ENCODE assay signal across 11 cellular contexts in genomic region chr4:143515905-143516304, GRCh38. TPM values are rescaled to one million over a fixed set of nuclear protein-coding genes. Genes with fewer than 3 reads are reported as not detected.
DNase-seq lines count a peak whose midpoint lies in the region; ATAC-seq and TF ChIP-seq lines count a peak whose summit lies in the region.
"Had no signal": no experiment of that assay in that cellular context is flagged by ENCODE, and none has a peak within 500 bp of the region (broad histone marks: within the 10 kb centered on the region; RNA-seq: fewer than 3 reads in every experiment).

No MANE protein-coding gene starts in this region.

- ATAC-seq in CD4-positive, CD25-positive, alpha-beta regulatory T cell (ENCODE audit: low read depth in 2 of 2) = no peak
- no peak for ATAC-seq in central memory CD8-positive, alpha-beta T cell (replicated peaks; ENCODE audit: extremely low read depth, poor library complexity, severe bottlenecking)
- ATAC-seq in naive thymus-derived CD8-positive, alpha-beta T cell = no peak
- no peak for ATAC-seq in HG03469 (IDR thresholded peaks at IDR 0.05; ENCODE audit: unreplicated experiment)
- ATAC-seq: Panc1 had no signal

- H3K27me3 ChIP-seq in CD4-positive, CD25-positive, alpha-beta regulatory T cell (ENCODE audit: control insufficient read depth, insufficient read depth, low read length) = no peaks in the 10 kb centered on the region

- H3K9me3 Mint-ChIP-seq in CD4-positive, CD25-positive, alpha-beta regulatory T cell = peaks cover 0 to 2% (median 0%) of the 10 kb centered on the region in 7 donors
- no peaks in the 10 kb centered on the region for H3K9me3 Mint-ChIP-seq in IgD-negative memory B cell
- H3K9me3 Mint-ChIP-seq in central memory CD8-positive, alpha-beta T cell = no peaks in the 10 kb centered on the region
- H3K9me3 Mint-ChIP-seq in naive thymus-derived CD8-positive, alpha-beta T cell = no peaks in the 10 kb centered on the region

- H3K36me3 ChIP-seq in CD4-positive, CD25-positive, alpha-beta regulatory T cell (ENCODE audit: control insufficient read depth, insufficient read depth, low read length) = peaks cover 28% of the 10 kb centered on the region

- peaks cover 36% of the 10 kb centered on the region for H3K36me3 Mint-ChIP-seq in CD4-positive, CD25-positive, alpha-beta regulatory T cell
- peaks cover 4% of the 10 kb centered on the region for H3K36me3 Mint-ChIP-seq in IgD-negative memory B cell
- H3K36me3 Mint-ChIP-seq in central memory CD8-positive, alpha-beta T cell (ENCODE audit: insufficient read depth) = peaks cover 50% of the 10 kb centered on the region
- peaks cover 0 to 45% (median 14%) of the 10 kb centered on the region in 3 donors for H3K36me3 Mint-ChIP-seq in naive thymus-derived CD8-positive, alpha-beta T cell

- no peak for DNase-seq in CD4-positive, CD25-positive, alpha-beta regulatory T cell
- no peak for DNase-seq in central memory CD8-positive, alpha-beta T cell (ENCODE audit: low spot score in 2 of 2)
- no peak for DNase-seq in naive thymus-derived CD8-positive, alpha-beta T cell
- DNase-seq in NCI-H1105 treated with DMSO at 0.1 percent for 48 hours (lab: John Stamatoyannopoulos, UW) (no peak), RWPE1 (ENCODE audit: low spot score) (no peak)
- DNase-seq in stimulated activated CD4-positive, alpha-beta T cell treated with anti-CD3 and anti-CD28 coated beads, Interleukin-15, amount 100 ng/mL, for 24 hours = no peak
- DNase-seq: activated gamma-delta T cell treated with Interleukin-2 at 50 U/mL for 16 hours; stimulated activated CD4-positive, alpha-beta T cell treated with anti-CD3 and anti-CD28 coated beads, Interleukin-1b, Interleukin-23, amount 100 ng/mL, for 48 hours had no signal

- H3K4me3 Mint-ChIP-seq in CD4-positive, CD25-positive, alpha-beta regulatory T cell = peak overlapping the region; percentile 72 to 100 (median 97)
- peak overlapping the region; percentile 61 to 94 (median 74) for H3K4me3 Mint-ChIP-seq in IgD-negative memory B cell
- peak overlapping the region; percentile 96 for H3K4me3 Mint-ChIP-seq in central memory CD8-positive, alpha-beta T cell
- peak overlapping the region; percentile 70 to 100 (median 96) for H3K4me3 Mint-ChIP-seq in naive thymus-derived CD8-positive, alpha-beta T cell

- H3K4me1 ChIP-seq in CD4-positive, CD25-positive, alpha-beta regulatory T cell (ENCODE audit: control insufficient read depth, insufficient read depth, low read length, poor library complexity, severe bottlenecking) = peaks cover 51% of the 10 kb centered on the region

- CTCF ChIA-PET in RWPE1 (lab: Yijun Ruan, JAX) = interaction anchor here (0.6 kb wide), 1 partner anchor 82 kb away, joined by 3 read pairs; no protein-coding TSS in a partner anchor

- POLR2A ChIA-PET in naive thymus-derived CD8-positive, alpha-beta T cell (lab: Charles Lee) = interaction anchor here (0.7 kb wide), 1 partner anchor 1439 kb away, joined by 3 read pairs; no protein-coding TSS in a partner anchor
- POLR2A ChIA-PET in RWPE1 (lab: Yijun Ruan, JAX; ENCODE audit: low non-redundant PET) = interaction anchor here (0.6 kb wide), 1 partner anchor 140 kb away, joined by 3 read pairs; no protein-coding TSS in a partner anchor

- H3K27ac Mint-ChIP-seq in CD4-positive, CD25-positive, alpha-beta regulatory T cell = peak overlapping the region; percentile 76 to 100 (median 78)
- H3K27ac Mint-ChIP-seq in IgD-negative memory B cell = peak overlapping the region in 1 of 3 donors; percentile 79
- peak overlapping the region; percentile 49 for H3K27ac Mint-ChIP-seq in central memory CD8-positive, alpha-beta T cell (ENCODE audit: low read depth)
- peak overlapping the region in 8 of 10 donors; percentile 44 to 100 (median 74) for H3K27ac Mint-ChIP-seq in naive thymus-derived CD8-positive, alpha-beta T cell

- H3K4me1 Mint-ChIP-seq in CD4-positive, CD25-positive, alpha-beta regulatory T cell = peaks cover 43 to 69% (median 53%) of the 10 kb centered on the region in 4 donors
- H3K4me1 Mint-ChIP-seq in IgD-negative memory B cell = peaks cover 35 to 54% (median 39%) of the 10 kb centered on the region in 3 donors
- H3K4me1 Mint-ChIP-seq in central memory CD8-positive, alpha-beta T cell = peaks cover 55% of the 10 kb centered on the region
- H3K4me1 Mint-ChIP-seq in naive thymus-derived CD8-positive, alpha-beta T cell = peaks cover 21 to 79% (median 61%) of the 10 kb centered on the region in 4 donors

- H3K9me3 ChIP-seq in CD4-positive, CD25-positive, alpha-beta regulatory T cell (ENCODE audit: control insufficient read depth in 2 of 2, low read length in 2 of 2) = no peaks in the 10 kb centered on the region

- H3K27ac ChIP-seq in CD4-positive, CD25-positive, alpha-beta regulatory T cell (ENCODE audit: insufficient read depth, low read length, poor library complexity, severe bottlenecking) = no peak overlapping the region
- no peak overlapping the region for H3K27ac ChIP-seq in RWPE1

- peaks cover 19% of the 10 kb centered on the region for H3K27me3 Mint-ChIP-seq in CD4-positive, CD25-positive, alpha-beta regulatory T cell
- no peaks in the 10 kb centered on the region for H3K27me3 Mint-ChIP-seq in IgD-negative memory B cell
- H3K27me3 Mint-ChIP-seq in central memory CD8-positive, alpha-beta T cell = no peaks in the 10 kb centered on the region
- H3K27me3 Mint-ChIP-seq in naive thymus-derived CD8-positive, alpha-beta T cell = peaks cover 0 to 2% (median 0%) of the 10 kb centered on the region in 5 donors

- TF ChIP-seq CTCF in RWPE1 (conservative IDR thresholded peaks at IDR 0.05; ENCODE audit: low read depth) = no peak

- H3K4me3 ChIP-seq in CD4-positive, CD25-positive, alpha-beta regulatory T cell (ENCODE audit: low read depth, low read length) = peak overlapping the region; percentile 98

RNA-seq across cellular contexts. Expression of gene SMARCA5, which starts 2.4 kb away (rescaled TPM):
- 57.5 TPM for total RNA-seq in CD4-positive, CD25-positive, alpha-beta regulatory T cell
- 10 to 100 TPM; 22.3 to 28.3 (median 23.9) TPM for polyA plus RNA-seq in CD4-positive, CD25-positive, alpha-beta regulatory T cell
- polyA plus RNA-seq in IgD-negative memory B cell = 29.7 TPM
- 10 to 100 TPM; 52.9 to 54.7 TPM for total RNA-seq in naive thymus-derived CD8-positive, alpha-beta T cell
- polyA plus RNA-seq in naive thymus-derived CD8-positive, alpha-beta T cell = 10 to 100 TPM; 19.1 to 34.0 (median 24.6) TPM
